ENCODE assay signal across 34 cellular contexts in the genomic region with DNA sequence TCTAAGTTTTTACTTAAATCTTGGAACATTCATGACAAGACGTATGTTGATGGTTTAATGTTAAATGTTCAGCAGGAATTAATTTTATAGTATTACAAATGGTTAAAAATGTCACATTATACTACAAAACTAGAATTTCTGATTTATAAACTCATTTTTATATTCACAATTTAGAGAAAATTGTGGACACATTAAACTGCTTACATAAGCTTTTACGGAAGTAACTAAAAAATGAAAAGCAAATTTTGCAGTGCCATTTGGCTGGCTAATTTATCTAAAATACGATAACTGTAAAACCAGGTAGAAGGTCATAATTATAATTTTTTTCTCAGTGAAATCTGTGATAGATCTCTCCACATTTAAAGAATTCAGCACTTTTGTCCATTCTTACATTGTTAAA.
"Had no signal": no experiment of that assay in that cellular context is flagged by ENCODE, and none has a peak within 500 bp of the region (broad histone marks: within the 10 kb centered on the region; RNA-seq: fewer than 3 reads in every experiment).

No MANE protein-coding gene starts in this region.

- H3K36me3 ChIP-seq: adrenal gland, ascending aorta, brain microvascular endothelial cell, breast epithelium, cardiac muscle cell had no signal

- ATAC-seq: activated naive CD4-positive, alpha-beta T cell treated with anti-CD3 and anti-CD28 coated beads, Interleukin-2, amount 50 U/mL, for 72 hours; activated naive CD8-positive, alpha-beta T cell treated with anti-CD3 and anti-CD28 coated beads, Interleukin-2, amount 50 U/mL, for 24 hours; activated T-cell treated with anti-CD3 and anti-CD28 coated beads, Interleukin-2, amount 50 U/mL, for 4 hours; activated T-cell treated with anti-CD3 and anti-CD28 coated beads, Interleukin-2, amount 50 U/mL, for 72 hours; activated T-helper 17 cell treated with anti-CD3 and anti-CD28 coated beads, Interleukin-2, amount 50 U/mL, for 72 hours; body of pancreas had no signal

- H3K27ac ChIP-seq: adrenal gland, ascending aorta, body of pancreas, brain microvascular endothelial cell, breast epithelium, cardiac muscle cell had no signal

- DNase-seq: activated effector memory CD4-positive, alpha-beta T cell treated with anti-CD3 and anti-CD28 coated beads, Interleukin-2, amount 50 U/mL, for 16 hours; activated effector memory CD4-positive, alpha-beta T cell treated with Interleukin-2 at 50 U/mL for 16 hours; activated gamma-delta T cell; activated gamma-delta T cell treated with Interleukin-2 at 50 U/mL for 16 hours; activated naive CD4-positive, alpha-beta T cell; activated naive CD4-positive, alpha-beta T cell treated with anti-CD3 and anti-CD28 coated beads for 36 hours; activated naive CD4-positive, alpha-beta T cell treated with anti-CD3 and anti-CD28 coated beads, Interleukin-2, amount 10 ng/mL, durations not matched to agents 7 days and 5 days; activated naive CD4-positive, alpha-beta T cell treated with anti-CD3 and anti-CD28 coated beads, Interleukin-2, amount 50 U/mL, for 16 hours; activated naive CD4-positive, alpha-beta T cell treated with Interleukin-2 at 50 U/mL for 16 hours; activated naive CD8-positive, alpha-beta T cell treated with anti-CD3 and anti-CD28 coated beads for 36 hours; activated naive CD8-positive, alpha-beta T cell treated with anti-CD3 and anti-CD28 coated beads, Interleukin-2, amount 10 ng/mL, durations not matched to agents 7 days and 5 days; activated naive CD8-positive, alpha-beta T cell treated with anti-CD3 and anti-CD28 coated beads, Interleukin-2, amount 50 U/mL, for 24 hours; activated T-cell treated with anti-CD3 and anti-CD28 coated beads, Interleukin-2, amount 50 U/mL, for 1 hour; activated T-cell treated with anti-CD3 and anti-CD28 coated beads, Interleukin-2, amount 50 U/mL, for 24 hours; activated T-cell treated with anti-CD3 and anti-CD28 coated beads, Interleukin-2, amount 50 U/mL, for 4 hours; activated T-cell treated with anti-CD3 and anti-CD28 coated beads, Interleukin-2, amount 50 U/mL, for 48 hours; activated T-cell treated with anti-CD3 and anti-CD28 coated beads, Interleukin-2, amount 50 U/mL, for 72 hours; adrenal gland; amniotic stem cell; amygdala; anterior cingulate cortex; aorta; body of pancreas; brain microvascular endothelial cell; caudate nucleus; central memory CD4-positive, alpha-beta T cell; cerebellar nuclear complex had no signal

- H3K27me3 ChIP-seq: adrenal gland, ascending aorta, body of pancreas, brain microvascular endothelial cell, breast epithelium, cardiac muscle cell had no signal

- FAIRE-seq: astrocyte, bronchial epithelial cell had no signal

- H3K4me3 ChIP-seq: adrenal gland, ascending aorta, body of pancreas, breast epithelium, cardiac muscle cell had no signal

- H3K4me1 ChIP-seq: adrenal gland, ascending aorta, body of pancreas, breast epithelium had no signal

- H3K9me3 ChIP-seq: adrenal gland, ascending aorta, body of pancreas, breast epithelium had no signal
